In genomic region chr2:220297093-220297492, GRCh38 we compare ENCODE assay signal across 28 cellular contexts.
"Had no signal": no experiment of that assay in that cellular context is flagged by ENCODE, and none has a peak within 500 bp of the region (broad histone marks: within the 10 kb centered on the region; RNA-seq: fewer than 3 reads in every experiment).

No MANE protein-coding gene starts in this region.

- DNase-seq: naive B cell; naive thymus-derived CD8-positive, alpha-beta T cell; nephron progenitor cell; occipital lobe; ovary; posterior cingulate gyrus; psoas muscle; right cardiac atrium; right lobe of liver; sigmoid colon; spleen; stimulated activated CD4-positive, alpha-beta T cell treated with anti-CD3 and anti-CD28 coated beads, Interleukin-15, amount 100 ng/mL, for 24 hours; stimulated activated CD4-positive, alpha-beta T cell treated with anti-CD3 and anti-CD28 coated beads, Interleukin-2, amount 100 ng/mL, for 24 hours; stimulated activated CD4-positive, alpha-beta T cell treated with anti-CD3 and anti-CD28 coated beads, Interleukin-2, amount 100 ng/mL, for 48 hours; stimulated activated CD4-positive, alpha-beta T cell treated with anti-CD3 and anti-CD28 coated beads, Interleukin-4, amount 100 ng/mL, for 24 hours; stimulated activated naive B cell treated with anti-CD40 and anti-IgM and Interleukin-4, amounts not matched to agents 10 μg/mL and 1 μg/mL and 100 μg/mL, for 72 hours; stimulated activated naive CD4-positive, alpha-beta T cell treated with Interleukin-2 at 50 U/mL for 16 hours; stomach; thyroid gland; trophoblast cell; upper lobe of left lung had no signal

- H3K4me1 ChIP-seq: parathyroid adenoma, psoas muscle, right lobe of liver, sigmoid colon, spleen, stomach, thyroid gland, tibial nerve, upper lobe of left lung had no signal

- H2AFZ ChIP-seq: neural progenitor cell, parathyroid adenoma had no signal

- FAIRE-seq: urothelium cell line had no signal

- H3K9ac ChIP-seq: neural progenitor cell, parathyroid adenoma had no signal

- H3K36me3 ChIP-seq: neural progenitor cell, ovary, right lobe of liver, sigmoid colon, spleen, stomach, thoracic aorta, thyroid gland, tibial nerve, upper lobe of left lung had no signal

- H3K4me3 ChIP-seq: neural progenitor cell, ovary, psoas muscle, right lobe of liver, sigmoid colon, skin epidermis, smooth muscle cell, spleen, stomach, thoracic aorta, thyroid gland, tibial nerve, upper lobe of left lung had no signal

- H3K79me2 ChIP-seq: parathyroid adenoma had no signal

- H3K27ac ChIP-seq: neural progenitor cell, ovary, parathyroid adenoma, psoas muscle, right lobe of liver, sigmoid colon, skin epidermis, spleen, stomach, thoracic aorta, thyroid gland, tibial nerve, upper lobe of left lung had no signal

- H3K4me2 ChIP-seq: neural progenitor cell, smooth muscle cell had no signal

- H3K27me3 ChIP-seq: neural progenitor cell, ovary, right lobe of liver, sigmoid colon, spleen, stomach, thyroid gland, tibial nerve, upper lobe of left lung had no signal

- H3K9me3 ChIP-seq: ovary, psoas muscle, right lobe of liver, thoracic aorta, thyroid gland, upper lobe of left lung had no signal
